In the genomic region with DNA sequence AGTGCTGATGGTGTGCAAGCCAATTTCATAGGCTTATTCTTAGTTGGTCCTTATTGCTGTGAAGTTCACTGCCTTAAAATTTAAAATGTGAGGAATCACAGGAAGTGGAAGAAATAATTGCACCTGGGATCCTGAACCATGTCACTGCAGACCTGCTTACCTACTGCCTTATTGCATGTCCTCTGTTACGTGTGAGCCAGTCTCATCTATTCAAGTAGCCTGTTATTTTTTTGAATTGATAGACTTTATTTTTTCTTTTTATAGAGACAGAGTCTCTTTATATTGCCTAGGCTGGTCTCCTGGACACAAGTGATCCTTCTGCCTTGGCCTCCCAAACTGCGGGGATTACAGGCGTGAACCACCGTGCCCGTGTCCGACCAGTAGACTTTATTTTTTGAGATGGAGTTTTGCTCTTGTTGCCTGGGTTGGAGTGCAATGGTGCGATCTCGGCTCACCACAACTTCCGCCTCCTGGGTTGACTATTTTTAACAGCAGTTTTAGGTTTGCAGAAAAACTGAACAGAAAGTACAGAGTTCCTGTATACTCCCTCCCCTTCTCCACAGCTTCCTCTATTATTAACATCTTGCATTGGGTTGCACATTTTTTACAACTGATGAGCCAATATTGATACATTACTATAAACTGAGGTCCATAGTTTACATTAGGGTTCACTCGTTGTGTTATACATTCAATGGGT, we compare ENCODE assay signal across 8 cellular contexts. TPM values are rescaled to one million over a fixed set of nuclear protein-coding genes. Genes with fewer than 3 reads are reported as not detected.
DNase-seq lines count a peak whose midpoint lies in the region; ATAC-seq and TF ChIP-seq lines count a peak whose summit lies in the region.

No MANE protein-coding gene starts in this region.

- H3K9me3 ChIP-seq in MG63 (no peaks in the 10 kb centered on the region), SJCRH30 (replicated peaks) (no peaks in the 10 kb centered on the region)

- H3K27ac ChIP-seq in SJCRH30, result no peak overlapping the region

- no peak for TF ChIP-seq CTCF in GM10266 (IDR thresholded peaks at IDR 0.05; ENCODE audit: control insufficient read depth, insufficient read depth, low read depth, missing control alignments)

- ATAC-seq in GM19023 (IDR thresholded peaks at IDR 0.05; ENCODE audit: unreplicated experiment) (peak; percentile 97), HG02938 (IDR thresholded peaks at IDR 0.05; ENCODE audit: unreplicated experiment) (peak; percentile 97), esophagus mucosa (peak; percentile 57)

- no peaks in the 10 kb centered on the region for H3K4me1 ChIP-seq in SJCRH30

- H3K4me3 ChIP-seq in MG63 (no peak overlapping the region), SJCRH30 (no peak overlapping the region)

- H3K27me3 ChIP-seq in MG63 (peaks cover 4% of the 10 kb centered on the region; the same call in 1 of the 2 replicates), SJCRH30 (no peaks in the 10 kb centered on the region)

- H3K36me3 ChIP-seq in MG63 (no peaks in the 10 kb centered on the region), SJCRH30 (no peaks in the 10 kb centered on the region)

- peak; percentile 84 for DNase-seq in RPMI8226
- DNase-seq in MG63, result no peak
- DNase-seq in SJCRH30, result no peak
- no peak for DNase-seq in NCI-H345 treated with DMSO at 0.1 percent for 48 hours (lab: John Stamatoyannopoulos, UW; ENCODE audit: unreplicated experiment)
- DNase-seq in GM10266 (ENCODE audit: extremely low spot score), result no peak

RNA-seq across cellular contexts. Expression of a gene that starts 14.0 kb away (rescaled TPM):
- 2.4 TPM for total RNA-seq in esophagus mucosa
- 2.8 and 3.5 TPM in 2 replicates for total RNA-seq in MG63 (2014; rRNA removed; shearing (Covaris generic); ENCODE audit: low replicate concordance)
- 4.1 and 5.3 TPM in 2 replicates for total RNA-seq in SJCRH30 (2014; rRNA removed; shearing (Covaris generic))
